8 cellular contexts compared by ENCODE assay signal in genomic region chr16:88045820-88046303, GRCh38.
A peak's percentile ranks its signal among the peaks of the same experiment; 100 is the strongest.
DNase-seq lines count a peak whose midpoint lies in the region; ATAC-seq and TF ChIP-seq lines count a peak whose summit lies in the region.

No MANE protein-coding gene starts in this region.

- peaks cover 43% of the 10 kb centered on the region for H3K4me1 Mint-ChIP-seq in dendritic cell treated with granulocyte-macrophage colony-stimulating factor and Interleukin-4, amounts not matched to agents 40 ng/mL and 50 ng/mL, for 4 days (ENCODE audit: low read depth)
- no peaks in the 10 kb centered on the region for H3K4me1 Mint-ChIP-seq in activated CD4-positive, alpha-beta T cell treated with anti-CD3 and anti-CD28 coated beads, Interleukin-2, amount 10 ng/mL, durations not matched to agents 24 days and 14 days

- peak overlapping the region; percentile 4 for H3K4me3 Mint-ChIP-seq in dendritic cell treated with granulocyte-macrophage colony-stimulating factor and Interleukin-4, amounts not matched to agents 40 ng/mL and 50 ng/mL, for 4 days
- H3K4me3 Mint-ChIP-seq in activated CD4-positive, alpha-beta T cell treated with anti-CD3 and anti-CD28 coated beads, Interleukin-2, amount 10 ng/mL, durations not matched to agents 24 days and 14 days, result no peak overlapping the region

- H3K4me3 ChIP-seq in GM12865 (ENCODE audit: low read depth, low read length), result no peak overlapping the region

- DNase-seq in GM12865 (ENCODE audit: low read depth) (peak; percentile 83), kidney tubule cell (ENCODE audit: low spot score) (no peak), putamen (ENCODE audit: low spot score) (no peak)
- no peak for DNase-seq in activated CD4-positive, alpha-beta T cell treated with anti-CD3 and anti-CD28 coated beads, Interleukin-2, amount 10 ng/mL, durations not matched to agents 24 days and 14 days
- DNase-seq in stimulated activated CD8-positive, alpha-beta memory T cell treated with anti-CD3 and anti-CD28 coated beads, Interleukin-4, amount 100 ng/mL, for 48 hours, result no peak

- peak overlapping the region; percentile 65 for H3K27ac Mint-ChIP-seq in dendritic cell treated with granulocyte-macrophage colony-stimulating factor and Interleukin-4, amounts not matched to agents 40 ng/mL and 50 ng/mL, for 4 days
- no peak overlapping the region for H3K27ac Mint-ChIP-seq in activated CD4-positive, alpha-beta T cell treated with anti-CD3 and anti-CD28 coated beads, Interleukin-2, amount 10 ng/mL, durations not matched to agents 24 days and 14 days

- H3K36me3 Mint-ChIP-seq in dendritic cell treated with granulocyte-macrophage colony-stimulating factor and Interleukin-4, amounts not matched to agents 40 ng/mL and 50 ng/mL, for 4 days (ENCODE audit: low read depth), result peaks cover 73% of the 10 kb centered on the region
- H3K36me3 Mint-ChIP-seq in activated CD4-positive, alpha-beta T cell treated with anti-CD3 and anti-CD28 coated beads, Interleukin-2, amount 10 ng/mL, durations not matched to agents 24 days and 14 days (ENCODE audit: low read depth), result peaks cover 9% of the 10 kb centered on the region

- intact Hi-C loops in dendritic cell treated with granulocyte-macrophage colony-stimulating factor and Interleukin-4, amounts not matched to agents 40 ng/mL and 50 ng/mL, for 4 days (cut with micrococcal nuclease), result no loop called here
- intact Hi-C loops in activated CD4-positive, alpha-beta T cell treated with anti-CD3 and anti-CD28 coated beads, Interleukin-2, amount 10 ng/mL, durations not matched to agents 24 days and 14 days (cut with micrococcal nuclease), result no loop called here

- no peak for TF ChIP-seq CTCF in GM12865 (IDR thresholded peaks at IDR 0.05; ENCODE audit: insufficient read depth, low read depth, low read length, missing control alignments)

- ATAC-seq in GM19452 (IDR thresholded peaks at IDR 0.05; ENCODE audit: unreplicated experiment) (peak; percentile 68), HG03095 (IDR thresholded peaks at IDR 0.05; ENCODE audit: unreplicated experiment) (peak; percentile 62)

- peaks cover 10% of the 10 kb centered on the region for H3K27me3 Mint-ChIP-seq in dendritic cell treated with granulocyte-macrophage colony-stimulating factor and Interleukin-4, amounts not matched to agents 40 ng/mL and 50 ng/mL, for 4 days
- H3K27me3 Mint-ChIP-seq in activated CD4-positive, alpha-beta T cell treated with anti-CD3 and anti-CD28 coated beads, Interleukin-2, amount 10 ng/mL, durations not matched to agents 24 days and 14 days, result no peaks in the 10 kb centered on the region

- no peaks in the 10 kb centered on the region for H3K9me3 Mint-ChIP-seq in dendritic cell treated with granulocyte-macrophage colony-stimulating factor and Interleukin-4, amounts not matched to agents 40 ng/mL and 50 ng/mL, for 4 days
- H3K9me3 Mint-ChIP-seq in activated CD4-positive, alpha-beta T cell treated with anti-CD3 and anti-CD28 coated beads, Interleukin-2, amount 10 ng/mL, durations not matched to agents 24 days and 14 days, result no peaks in the 10 kb centered on the region
